In genomic region chr12:9346866-9347327, GRCh38 we compare ENCODE assay signal across 15 cellular contexts.
"Had no signal": no experiment of that assay in that cellular context is flagged by ENCODE, and none has a peak within 500 bp of the region (broad histone marks: within the 10 kb centered on the region; RNA-seq: fewer than 3 reads in every experiment).

No MANE protein-coding gene starts in this region.

- DNase-seq: activated CD4-positive, CD25-positive, alpha-beta regulatory T cell treated with anti-CD3 and anti-CD28 coated beads, Interleukin-2, amount 50 U/mL, for 72 hours; activated CD8-positive, alpha-beta memory T cell treated with anti-CD3 and anti-CD28 coated beads, Interleukin-2, amount 50 U/mL, for 48 hours; activated naive CD4-positive, alpha-beta T cell treated with Interleukin-2 at 50 U/mL for 16 hours; adrenal gland; effector memory CD4-positive, alpha-beta T cell; hippocampal formation; kidney glomerular epithelial cell; mucosa of descending colon; nephron progenitor cell; psoas muscle; stimulated activated CD4-positive, alpha-beta T cell treated with anti-CD3 and anti-CD28 coated beads, Interleukin-4, amount 100 ng/mL, for 1 hour; stimulated activated CD8-positive, alpha-beta memory T cell treated with anti-CD3 and anti-CD28 coated beads, Interleukin-4, amount 100 ng/mL, for 48 hours; stomach; T-helper 9 cell had no signal

- H3K4me1 ChIP-seq: adrenal gland, psoas muscle, stomach had no signal

- H3K27ac ChIP-seq: adrenal gland, psoas muscle, stomach, thoracic aorta had no signal

- H3K4me3 ChIP-seq: adrenal gland, mucosa of descending colon, psoas muscle, stomach, thoracic aorta had no signal

- H3K9me3 ChIP-seq: adrenal gland, mucosa of descending colon, psoas muscle, thoracic aorta had no signal

- H3K36me3 ChIP-seq: adrenal gland, stomach, thoracic aorta had no signal

- ATAC-seq: mucosa of descending colon, psoas muscle had no signal

- H3K27me3 ChIP-seq: adrenal gland, stomach had no signal
